8 cellular contexts compared by ENCODE assay signal in genomic region chr5:172641359-172642045, GRCh38. TPM values are rescaled to one million over a fixed set of nuclear protein-coding genes. Genes with fewer than 3 reads are reported as not detected.
A peak's percentile ranks its signal among the peaks of the same experiment; 100 is the strongest.
DNase-seq lines count a peak whose midpoint lies in the region; ATAC-seq lines count a peak whose summit lies in the region.

No MANE protein-coding gene starts in this region.

- POLR2A ChIA-PET in CD8-positive, alpha-beta memory T cell (lab: Charles Lee), result no interaction called here

- CTCF ChIA-PET in CD8-positive, alpha-beta memory T cell (lab: Charles Lee), result no interaction called here

- H3K27me3 Mint-ChIP-seq in CD8-positive, alpha-beta memory T cell, result peaks cover 20 to 55% of the 10 kb centered on the region in 2 donors
- peaks cover 50% of the 10 kb centered on the region for H3K27me3 Mint-ChIP-seq in activated T-helper 2 cell treated with anti-CD3 and anti-CD28 coated beads, Interferon-gamma antibody, Interleukin-2, Interleukin-4, amounts not matched to agents 10 μg/mL and 5 μg/mL and 100 μg/mL, durations not matched to agents 14 hours and 24 hours and 36 hours (ENCODE audit: low read depth)
- H3K27me3 Mint-ChIP-seq in stimulated activated memory B cell treated with anti-CD40 and anti-IgM and Interleukin-4, amounts not matched to agents 10 μg/mL and 1 μg/mL and 100 μg/mL, for 72 hours, result peaks cover 78% of the 10 kb centered on the region

- peak in 1 of 5 donors; percentile 1 for DNase-seq in CD8-positive, alpha-beta memory T cell
- DNase-seq in activated T-helper 2 cell treated with anti-CD3 and anti-CD28 coated beads, Interferon-gamma antibody, Interleukin-2, Interleukin-4, amounts not matched to agents 10 μg/mL and 5 μg/mL and 100 μg/mL, durations not matched to agents 14 hours and 24 hours and 36 hours (ENCODE audit: low spot score), result no peak
- DNase-seq in NCI-H526 treated with DMSO at 0.1 percent for 48 hours (lab: John Stamatoyannopoulos, UW), result no peak

- H3K4me3 Mint-ChIP-seq in CD8-positive, alpha-beta memory T cell, result peak overlapping the region in 4 of 7 donors; percentile 28 to 59 (median 36)
- H3K4me3 Mint-ChIP-seq in activated T-helper 2 cell treated with anti-CD3 and anti-CD28 coated beads, Interferon-gamma antibody, Interleukin-2, Interleukin-4, amounts not matched to agents 10 μg/mL and 5 μg/mL and 100 μg/mL, durations not matched to agents 14 hours and 24 hours and 36 hours (ENCODE audit: low read depth), result peak overlapping the region; percentile 20
- H3K4me3 Mint-ChIP-seq in stimulated activated memory B cell treated with anti-CD40 and anti-IgM and Interleukin-4, amounts not matched to agents 10 μg/mL and 1 μg/mL and 100 μg/mL, for 72 hours, result no peak overlapping the region

- no peak overlapping the region for H3K27ac Mint-ChIP-seq in CD8-positive, alpha-beta memory T cell
- no peak overlapping the region for H3K27ac Mint-ChIP-seq in activated T-helper 2 cell treated with anti-CD3 and anti-CD28 coated beads, Interferon-gamma antibody, Interleukin-2, Interleukin-4, amounts not matched to agents 10 μg/mL and 5 μg/mL and 100 μg/mL, durations not matched to agents 14 hours and 24 hours and 36 hours
- H3K27ac Mint-ChIP-seq in stimulated activated memory B cell treated with anti-CD40 and anti-IgM and Interleukin-4, amounts not matched to agents 10 μg/mL and 1 μg/mL and 100 μg/mL, for 72 hours, result no peak overlapping the region

- H3K4me1 ChIP-seq in CD8-positive, alpha-beta memory T cell (ENCODE audit: insufficient read depth, low read length), result peaks cover 6% of the 10 kb centered on the region
- peaks cover 2% of the 10 kb centered on the region for H3K4me1 ChIP-seq in iPS-15b (ENCODE audit: control insufficient read depth, insufficient read depth, low read length)

- no peaks in the 10 kb centered on the region for H3K36me3 Mint-ChIP-seq in CD8-positive, alpha-beta memory T cell
- H3K36me3 Mint-ChIP-seq in activated T-helper 2 cell treated with anti-CD3 and anti-CD28 coated beads, Interferon-gamma antibody, Interleukin-2, Interleukin-4, amounts not matched to agents 10 μg/mL and 5 μg/mL and 100 μg/mL, durations not matched to agents 14 hours and 24 hours and 36 hours (ENCODE audit: low read depth), result no peaks in the 10 kb centered on the region
- no peaks in the 10 kb centered on the region for H3K36me3 Mint-ChIP-seq in stimulated activated memory B cell treated with anti-CD40 and anti-IgM and Interleukin-4, amounts not matched to agents 10 μg/mL and 1 μg/mL and 100 μg/mL, for 72 hours

- H3K27me3 ChIP-seq in CD8-positive, alpha-beta memory T cell (ENCODE audit: insufficient read depth, low read length, poor library complexity, severe bottlenecking), result peaks cover 6% of the 10 kb centered on the region
- peaks cover 29% of the 10 kb centered on the region for H3K27me3 ChIP-seq in iPS-15b (ENCODE audit: control insufficient read depth, insufficient read depth, low read length)

- H3K36me3 ChIP-seq in CD8-positive, alpha-beta memory T cell (ENCODE audit: insufficient read depth, low read length), result no peaks in the 10 kb centered on the region
- no peaks in the 10 kb centered on the region for H3K36me3 ChIP-seq in iPS-15b (ENCODE audit: control insufficient read depth, insufficient read depth, low read length)

- no peak overlapping the region for H3K4me3 ChIP-seq in CD8-positive, alpha-beta memory T cell (ENCODE audit: low read length)
- H3K4me3 ChIP-seq in iPS-15b (ENCODE audit: low read depth, low read length), result peak overlapping the region; percentile 69

- H3K9me3 ChIP-seq in CD8-positive, alpha-beta memory T cell (ENCODE audit: low read length), result no peaks in the 10 kb centered on the region
- H3K9me3 ChIP-seq in iPS-15b (ENCODE audit: control insufficient read depth, insufficient read depth, low read length), result no peaks in the 10 kb centered on the region

- H3K9me3 Mint-ChIP-seq in CD8-positive, alpha-beta memory T cell, result no peaks in the 10 kb centered on the region
- H3K9me3 Mint-ChIP-seq in activated T-helper 2 cell treated with anti-CD3 and anti-CD28 coated beads, Interferon-gamma antibody, Interleukin-2, Interleukin-4, amounts not matched to agents 10 μg/mL and 5 μg/mL and 100 μg/mL, durations not matched to agents 14 hours and 24 hours and 36 hours, result no peaks in the 10 kb centered on the region
- no peaks in the 10 kb centered on the region for H3K9me3 Mint-ChIP-seq in stimulated activated memory B cell treated with anti-CD40 and anti-IgM and Interleukin-4, amounts not matched to agents 10 μg/mL and 1 μg/mL and 100 μg/mL, for 72 hours

- peak; percentile 29 for ATAC-seq in HG02642 (IDR thresholded peaks at IDR 0.05; ENCODE audit: poor library complexity, unreplicated experiment)
- ATAC-seq in stimulated activated memory B cell treated with anti-CD40 and anti-IgM and Interleukin-4, amounts not matched to agents 10 μg/mL and 1 μg/mL and 100 μg/mL, for 72 hours, result peak; percentile 3
- no peak for ATAC-seq in HG03460 (IDR thresholded peaks at IDR 0.05; ENCODE audit: unreplicated experiment)
- no peak for ATAC-seq in HG02852 (IDR thresholded peaks at IDR 0.05; ENCODE audit: unreplicated experiment)

- H3K4me1 Mint-ChIP-seq in CD8-positive, alpha-beta memory T cell, result peaks cover 4 to 16% (median 6%) of the 10 kb centered on the region in 3 donors
- H3K4me1 Mint-ChIP-seq in activated T-helper 2 cell treated with anti-CD3 and anti-CD28 coated beads, Interferon-gamma antibody, Interleukin-2, Interleukin-4, amounts not matched to agents 10 μg/mL and 5 μg/mL and 100 μg/mL, durations not matched to agents 14 hours and 24 hours and 36 hours (ENCODE audit: low read depth), result peaks cover 6% of the 10 kb centered on the region
- peaks cover 7% of the 10 kb centered on the region for H3K4me1 Mint-ChIP-seq in stimulated activated memory B cell treated with anti-CD40 and anti-IgM and Interleukin-4, amounts not matched to agents 10 μg/mL and 1 μg/mL and 100 μg/mL, for 72 hours

- H3K9ac ChIP-seq in iPS-15b (ENCODE audit: low read depth, low read length), result no peak overlapping the region

- intact Hi-C loops in activated T-helper 2 cell treated with anti-CD3 and anti-CD28 coated beads, Interferon-gamma antibody, Interleukin-2, Interleukin-4, amounts not matched to agents 10 μg/mL and 5 μg/mL and 100 μg/mL, durations not matched to agents 14 hours and 24 hours and 36 hours (cut with micrococcal nuclease), result no loop called here

- no peak overlapping the region for H3K27ac ChIP-seq in CD8-positive, alpha-beta memory T cell (ENCODE audit: low read depth, low read length)

RNA-seq across cellular contexts. Expression of gene NEURL1B, which starts 0.4 kb away (rescaled TPM):
- total RNA-seq in CD8-positive, alpha-beta memory T cell, result under 1 TPM; 0.04 to 0.13 TPM
- polyA plus RNA-seq in CD8-positive, alpha-beta memory T cell, result not detected
- 0.37 TPM in 2 replicates for total RNA-seq in activated T-helper 2 cell treated with anti-CD3 and anti-CD28 coated beads, Interferon-gamma antibody, Interleukin-2, Interleukin-4, amounts not matched to agents 10 μg/mL and 5 μg/mL and 100 μg/mL, durations not matched to agents 14 hours and 24 hours and 36 hours

Comparison
In these comparisons a context has a peak if more than half of its experiments do, and no peak if none do; other contexts are left out.
1. ATAC-seq: peak in HG02642 (single experiment) and stimulated activated memory B cell treated with anti-CD40 and anti-IgM and Interleukin-4, amounts not matched to agents 10 μg/mL and 1 μg/mL and 100 μg/mL, for 72 hours (single experiment); none in HG03460 (single experiment) and HG02852 (single experiment).